19 cellular contexts compared by ENCODE assay signal in genomic region chr19:58170860-58171259, GRCh38. TPM values are rescaled to one million over a fixed set of nuclear protein-coding genes. Genes with fewer than 3 reads are reported as not detected.
A peak's percentile ranks its signal among the peaks of the same experiment; 100 is the strongest.
DNase-seq lines count a peak whose midpoint lies in the region; ATAC-seq and TF ChIP-seq lines count a peak whose summit lies in the region.
"Had no signal": no experiment of that assay in that cellular context is flagged by ENCODE, and none has a peak within 500 bp of the region (broad histone marks: within the 10 kb centered on the region; RNA-seq: fewer than 3 reads in every experiment).

No MANE protein-coding gene starts in this region.

- peaks cover 46% of the 10 kb centered on the region for H3K9me3 Mint-ChIP-seq in activated CD8-positive, alpha-beta T cell treated with anti-CD3 and anti-CD28 coated beads, Interleukin-2, amount 10 ng/mL, durations not matched to agents 7 days and 5 days (ENCODE audit: insufficient read depth)

- no peak overlapping the region for H3K4me3 ChIP-seq in fibroblast of mammary gland (ENCODE audit: control insufficient read depth, low read depth, low read length)
- H3K4me3 ChIP-seq: gastroesophageal sphincter, left ventricle myocardium inferior had no signal

- POLR2A ChIA-PET in activated CD8-positive, alpha-beta T cell treated with anti-CD3 and anti-CD28 coated beads, Interleukin-2, amount 10 ng/mL, durations not matched to agents 7 days and 5 days (lab: Charles Lee): no interaction called here

- CTCF ChIA-PET in activated CD8-positive, alpha-beta T cell treated with anti-CD3 and anti-CD28 coated beads, Interleukin-2, amount 10 ng/mL, durations not matched to agents 7 days and 5 days (lab: Charles Lee): no interaction called here

- no peak overlapping the region for H3K4me3 Mint-ChIP-seq in activated CD8-positive, alpha-beta T cell treated with anti-CD3 and anti-CD28 coated beads, Interleukin-2, amount 10 ng/mL, durations not matched to agents 7 days and 5 days
- H3K4me3 Mint-ChIP-seq: activated naive CD8-positive, alpha-beta T cell treated with anti-CD3 and anti-CD28 coated beads for 36 hours; central memory CD8-positive, alpha-beta T cell had no signal

- no peak for TF ChIP-seq CTCF in fibroblast of mammary gland (conservative IDR thresholded peaks at IDR 0.05; ENCODE audit: control insufficient read depth, insufficient read depth, low read depth, low read length)

- peak; percentile 39 for DNase-seq in AG08396 (ENCODE audit: low spot score)
- peak; percentile 32 for DNase-seq in HCEC 1CT
- DNase-seq in SW480 (ENCODE audit: low spot score): peak; percentile 46
- peak; percentile 67 for DNase-seq in fibroblast of mammary gland (ENCODE audit: low read depth)
- no peak for DNase-seq in activated CD8-positive, alpha-beta T cell treated with anti-CD3 and anti-CD28 coated beads, Interleukin-2, amount 10 ng/mL, durations not matched to agents 7 days and 5 days
- no peak for DNase-seq in stimulated activated CD4-positive, alpha-beta T cell treated with anti-CD3 and anti-CD28 coated beads, Interleukin-1b, Interleukin-23, amount 100 ng/mL, for 48 hours
- no peak for DNase-seq in NCI-H526 (lab: John Stamatoyannopoulos, UW)
- DNase-seq: activated CD4-positive, alpha-beta T cell treated with anti-CD3 and anti-CD28 coated beads, Interleukin-2, amount 50 U/mL, for 1 hour; activated naive CD8-positive, alpha-beta T cell treated with anti-CD3 and anti-CD28 coated beads for 36 hours; activated T-cell treated with anti-CD3 and anti-CD28 coated beads, Interleukin-2, amount 50 U/mL, for 48 hours; AML-193; KG1; left ventricle myocardium inferior; NCI-H1105; stimulated activated CD4-positive, alpha-beta T cell treated with anti-CD3 and anti-CD28 coated beads, Interleukin-4, amount 100 ng/mL, for 1 hour; stimulated activated CD8-positive, alpha-beta memory T cell treated with anti-CD3 and anti-CD28 coated beads, Interleukin-4, amount 100 ng/mL, for 48 hours had no signal

- H3K27me3 Mint-ChIP-seq in activated CD8-positive, alpha-beta T cell treated with anti-CD3 and anti-CD28 coated beads, Interleukin-2, amount 10 ng/mL, durations not matched to agents 7 days and 5 days (ENCODE audit: low read depth): no peaks in the 10 kb centered on the region
- H3K27me3 Mint-ChIP-seq: activated naive CD8-positive, alpha-beta T cell treated with anti-CD3 and anti-CD28 coated beads for 36 hours; central memory CD8-positive, alpha-beta T cell had no signal

- no peak overlapping the region for H3K27ac Mint-ChIP-seq in activated CD8-positive, alpha-beta T cell treated with anti-CD3 and anti-CD28 coated beads, Interleukin-2, amount 10 ng/mL, durations not matched to agents 7 days and 5 days
- H3K27ac Mint-ChIP-seq: activated naive CD8-positive, alpha-beta T cell treated with anti-CD3 and anti-CD28 coated beads for 36 hours had no signal

- ATAC-seq in activated CD8-positive, alpha-beta T cell treated with anti-CD3 and anti-CD28 coated beads, Interleukin-2, amount 10 ng/mL, durations not matched to agents 7 days and 5 days: no peak
- no peak for ATAC-seq in HG03135 (IDR thresholded peaks at IDR 0.05; ENCODE audit: unreplicated experiment)
- ATAC-seq: gastroesophageal sphincter had no signal

- H3K4me1 Mint-ChIP-seq in activated CD8-positive, alpha-beta T cell treated with anti-CD3 and anti-CD28 coated beads, Interleukin-2, amount 10 ng/mL, durations not matched to agents 7 days and 5 days (ENCODE audit: low read depth): no peaks in the 10 kb centered on the region
- H3K4me1 Mint-ChIP-seq: activated naive CD8-positive, alpha-beta T cell treated with anti-CD3 and anti-CD28 coated beads for 36 hours; central memory CD8-positive, alpha-beta T cell had no signal

- peaks cover 1% of the 10 kb centered on the region for H3K36me3 Mint-ChIP-seq in activated CD8-positive, alpha-beta T cell treated with anti-CD3 and anti-CD28 coated beads, Interleukin-2, amount 10 ng/mL, durations not matched to agents 7 days and 5 days (ENCODE audit: low read depth)

RNA-seq across cellular contexts. Expression of gene ZNF274, which starts 12.0 kb away (rescaled TPM):
- total RNA-seq in activated CD8-positive, alpha-beta T cell treated with anti-CD3 and anti-CD28 coated beads, Interleukin-2, amount 10 ng/mL, durations not matched to agents 7 days and 5 days: 10 to 100 TPM; 31.9 to 32.8 TPM

RNA-seq across cellular contexts. Expression of gene ZNF329, which starts 20.3 kb away (rescaled TPM):
- total RNA-seq in activated CD8-positive, alpha-beta T cell treated with anti-CD3 and anti-CD28 coated beads, Interleukin-2, amount 10 ng/mL, durations not matched to agents 7 days and 5 days: 1 to 10 TPM; 5.6 to 5.7 TPM

RNA-seq across cellular contexts. Expression of gene ZNF544, which starts 57.9 kb away (rescaled TPM):
- total RNA-seq in activated CD8-positive, alpha-beta T cell treated with anti-CD3 and anti-CD28 coated beads, Interleukin-2, amount 10 ng/mL, durations not matched to agents 7 days and 5 days: 10 to 100 TPM; 48.1 to 56.2 TPM

Comparison
In these comparisons a context has a peak if more than half of its experiments do, and no peak if none do; other contexts are left out.
1. DNase-seq: peak in AG08396 (single experiment), HCEC 1CT (single experiment), SW480 (single experiment) and fibroblast of mammary gland (single experiment); none in activated CD8-positive, alpha-beta T cell treated with anti-CD3 and anti-CD28 coated beads, Interleukin-2, amount 10 ng/mL, durations not matched to agents 7 days and 5 days (single experiment), stimulated activated CD4-positive, alpha-beta T cell treated with anti-CD3 and anti-CD28 coated beads, Interleukin-1b, Interleukin-23, amount 100 ng/mL, for 48 hours (single experiment) and NCI-H526 (0 of 2).